Comparison of ENCODE assay signal across 20 cellular contexts in genomic region chr4:55411621-55412020, GRCh38. TPM values are rescaled to one million over a fixed set of nuclear protein-coding genes. Genes with fewer than 3 reads are reported as not detected.
DNase-seq lines count a peak whose midpoint lies in the region; ATAC-seq, FAIRE-seq and TF ChIP-seq lines count a peak whose summit lies in the region.
"Had no signal": no experiment of that assay in that cellular context is flagged by ENCODE, and none has a peak within 500 bp of the region (broad histone marks: within the 10 kb centered on the region; RNA-seq: fewer than 3 reads in every experiment).

No MANE protein-coding gene starts in this region.

- DNase-seq in GM12891 (ENCODE audit: insufficient read length, low spot score) (no peak), RKO (ENCODE audit: low spot score) (peak; percentile 60), epithelial cell of esophagus (ENCODE audit: low read depth) (peak; percentile 45), renal cortical epithelial cell (ENCODE audit: low read depth) (peak; percentile 36), SIG-M5 (lab: John Stamatoyannopoulos, UW) (no peak), NCI-H524 treated with DMSO at 0.1 percent for 48 hours (lab: John Stamatoyannopoulos, UW) (no peak), SW480 (ENCODE audit: low spot score) (no peak)
- DNase-seq: AML-193, Caco-2, DMS53, H7, KBM-7, MG63, NCI-H1105 treated with DMSO at 0.1 percent for 48 hours, NCI-H187, NCI-H748 treated with DMSO at 0.1 percent for 48 hours, PC-9, SK-N-SH had no signal

- TF ChIP-seq CTCF in epithelial cell of esophagus (IDR thresholded peaks at IDR 0.05; ENCODE audit: insufficient read depth, low read depth, low read length, missing control alignments): no peak

- TF ChIP-seq POLR2A in GM12891 (IDR thresholded peaks at IDR 0.05; ENCODE audit: low read depth, low read length): no peak

- ATAC-seq in GM19467 (IDR thresholded peaks at IDR 0.05; ENCODE audit: unreplicated experiment): no peak

- H3K4me3 ChIP-seq in epithelial cell of esophagus (ENCODE audit: low read length): no peak overlapping the region
- H3K4me3 ChIP-seq: MG63, PC-9 had no signal

- FAIRE-seq in GM12891 (lab: Jason Lieb, UNC): peak; percentile 62
- FAIRE-seq: G401.6 had no signal

TF ChIP-seq in GM12891, 5 proteins besides CTCF, POLR2A, EP300 and RAD21:
- TF ChIP-seq TAF1 (IDR thresholded peaks at IDR 0.05; ENCODE audit: low read depth, low read length): no peak

RNA-seq across cellular contexts. Expression of gene TMEM165, which starts 15.9 kb away (rescaled TPM):
- 26.8 TPM for polyA plus RNA-seq in GM12891 (2012; ENCODE audit: low read depth, missing spikeins)
- total RNA-seq in renal cortical epithelial cell: 188 and 221 TPM in 2 replicates

Comparison
In these comparisons a context has a peak if more than half of its experiments do, and no peak if none do; other contexts are left out.
1. DNase-seq: peak in RKO (single experiment), epithelial cell of esophagus (single experiment) and renal cortical epithelial cell (single experiment); none in GM12891 (single experiment), SIG-M5 (single experiment), NCI-H524 treated with DMSO at 0.1 percent for 48 hours (single experiment) and SW480 (single experiment).